8 cellular contexts compared by ENCODE assay signal in the genomic region with DNA sequence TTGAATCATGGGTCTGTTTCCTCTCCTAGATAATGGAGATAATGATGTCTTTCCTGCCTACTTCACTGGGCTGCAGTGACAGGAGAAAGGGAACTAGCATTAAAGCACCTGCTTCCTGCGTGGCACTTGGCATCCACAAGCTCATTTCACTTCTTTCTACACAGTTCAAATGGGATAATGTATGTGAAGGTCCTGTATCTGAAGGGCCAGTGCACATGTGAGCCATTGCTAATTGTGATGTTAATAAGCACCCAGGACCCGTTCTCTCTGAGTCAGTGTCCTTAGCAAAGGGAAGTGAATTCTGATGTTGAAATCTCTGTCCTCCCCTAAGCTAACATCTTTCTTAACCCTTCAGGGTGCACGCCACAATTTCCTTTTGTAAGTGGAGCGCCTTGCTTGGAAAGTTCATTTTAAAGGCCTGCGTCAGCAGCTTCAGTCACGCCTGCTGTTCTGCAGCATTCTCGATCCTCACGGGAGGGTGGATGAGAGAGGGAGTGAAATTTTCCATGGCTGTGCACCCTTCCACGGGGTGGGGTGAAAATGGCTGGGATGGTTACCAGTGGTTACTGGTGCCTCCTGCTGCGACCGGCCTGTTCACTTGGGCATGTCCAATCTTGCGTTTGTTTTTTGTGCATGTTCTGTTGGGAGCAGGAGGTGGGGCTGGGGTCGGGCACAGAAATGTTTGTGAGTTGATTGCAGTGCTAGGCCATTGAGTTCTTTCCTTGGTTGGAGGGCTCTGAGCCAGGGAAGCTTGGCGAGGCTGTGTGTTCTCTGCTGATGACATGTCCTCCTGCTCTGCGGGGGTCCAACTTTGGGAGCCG. TPM values are rescaled to one million over a fixed set of nuclear protein-coding genes. Genes with fewer than 3 reads are reported as not detected.
DNase-seq lines count a peak whose midpoint lies in the region; ATAC-seq and TF ChIP-seq lines count a peak whose summit lies in the region.

No MANE protein-coding gene starts in this region.

- H3K4me3 ChIP-seq in astrocyte of the cerebellum (ENCODE audit: low read depth, low read length) = no peak overlapping the region
- H3K4me3 ChIP-seq in stomach = no peak overlapping the region

- no peaks in the 10 kb centered on the region for H3K9me3 ChIP-seq in stomach

- TF ChIP-seq POLR2A in stomach (IDR thresholded peaks at IDR 0.05) = no peak

- H3K27me3 ChIP-seq in stomach = no peaks in the 10 kb centered on the region

- in situ Hi-C loops in astrocyte of the cerebellum (cut with HindIII; ENCODE audit: low sequenced_read_pairs) = no loop called here

- no peak for TF ChIP-seq CTCF in astrocyte of the cerebellum (IDR thresholded peaks at IDR 0.05; ENCODE audit: low read depth, low read length, missing control alignments)
- TF ChIP-seq CTCF in stomach (IDR thresholded peaks at IDR 0.05) = no peak

- H3K4me1 ChIP-seq in stomach = peaks cover 64 to 95% (median 77%) of the 10 kb centered on the region in 4 donors

- DNase-seq in AML-193 (lab: John Stamatoyannopoulos, UW) (peak; percentile 98), M059J (ENCODE audit: low read depth) (peak; percentile 70), astrocyte of the cerebellum (ENCODE audit: low read depth) (peak; percentile 89), iPS-NIHi7 (ENCODE audit: extremely low spot score) (peak; percentile 46), stomach (no peak), cerebellar nuclear complex (lab: John Stamatoyannopoulos, UW) (no peak)
- DNase-seq in activated CD4-positive, alpha-beta T cell treated with anti-CD3 and anti-CD28 coated beads, Interleukin-2, amount 50 U/mL, for 4 hours = no peak

- intact Hi-C loops in stomach (cut with DNase I; ENCODE audit: low total_unique reads) = no loop called here

- TF ChIP-seq EP300 in stomach (IDR thresholded peaks at IDR 0.05) = no peak

- 52 to 67% (median 58%) methylated on average over 13 to 16 of the region's 16 CpGs for WGBS in stomach, 5 donors

- no peak for ATAC-seq in GM19463 (IDR thresholded peaks at IDR 0.05; ENCODE audit: unreplicated experiment)

- no peaks in the 10 kb centered on the region for H3K36me3 ChIP-seq in stomach

- peak overlapping the region in 4 of 5 donors; percentile 37 to 68 (median 64) for H3K27ac ChIP-seq in stomach

RNA-seq across cellular contexts. Expression of a gene that starts 59.2 kb away (rescaled TPM):
- 46.9 and 70.9 TPM in 2 replicates for total RNA-seq in M059J (2014; rRNA removed; shearing (Covaris generic))
- total RNA-seq in stomach = 10 to 100 TPM; 32.7 to 60.9 (median 54.5) TPM
- 10 to 100 TPM; 42.6 to 48.0 (median 43.7) TPM for polyA plus RNA-seq in stomach

Comparison
In these comparisons a context has a peak if more than half of its experiments do, and no peak if none do; other contexts are left out.
1. DNase-seq: peak in AML-193 (2 of 2), M059J (single experiment), astrocyte of the cerebellum (single experiment) and iPS-NIHi7 (single experiment); none in stomach (single experiment), cerebellar nuclear complex (0 of 2) and activated CD4-positive, alpha-beta T cell treated with anti-CD3 and anti-CD28 coated beads, Interleukin-2, amount 50 U/mL, for 4 hours (0 of 2).